ENCODE assay signal across 10 cellular contexts in the genomic region with DNA sequence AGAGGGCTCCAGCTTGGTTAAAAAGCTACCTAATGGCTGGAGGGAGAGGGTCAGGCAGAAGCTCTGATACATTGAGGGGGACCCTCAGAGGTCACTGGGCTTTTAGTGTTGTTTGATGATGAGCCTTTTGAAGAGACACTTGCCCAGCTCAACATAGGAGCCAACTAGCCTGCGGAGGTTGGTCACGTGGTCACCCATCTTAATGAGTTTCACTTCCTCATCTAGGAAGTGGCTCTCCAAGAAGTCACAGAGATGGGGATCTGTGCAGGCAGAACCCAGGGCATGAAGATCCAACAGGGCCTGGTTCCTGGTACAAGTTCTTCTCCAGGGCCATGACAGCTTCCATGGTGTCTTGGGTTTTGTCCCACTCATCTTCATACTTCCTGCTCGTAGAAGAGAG. TPM values are rescaled to one million over a fixed set of nuclear protein-coding genes. Genes with fewer than 3 reads are reported as not detected.
A peak's percentile ranks its signal among the peaks of the same experiment; 100 is the strongest.
DNase-seq lines count a peak whose midpoint lies in the region; ATAC-seq and TF ChIP-seq lines count a peak whose summit lies in the region.
"Had no signal": no experiment of that assay in that cellular context is flagged by ENCODE, and none has a peak within 500 bp of the region (broad histone marks: within the 10 kb centered on the region; RNA-seq: fewer than 3 reads in every experiment).

No MANE protein-coding gene starts in this region.

- peak; percentile 31 for DNase-seq in GM12864 (ENCODE audit: low read depth)
- peak; percentile 10 for DNase-seq in SK-MEL-5 (ENCODE audit: low read depth, low spot score)
- no peak for DNase-seq in stimulated activated naive CD4-positive, alpha-beta T cell treated with Interleukin-2 at 50 U/mL for 16 hours (lab: John Stamatoyannopoulos, UW)
- no peak for DNase-seq in NCI-H774 (lab: John Stamatoyannopoulos, UW)
- no peak for DNase-seq in SW 1271 (lab: John Stamatoyannopoulos, UW)
- no peak for DNase-seq in stimulated activated CD4-positive, alpha-beta T cell treated with anti-CD3 and anti-CD28 coated beads, Interleukin-1b, Interleukin-23, amount 100 ng/mL, for 48 hours
- DNase-seq: BE2C had no signal

- TF ChIP-seq CTCF in GM12864 (IDR thresholded peaks at IDR 0.05; ENCODE audit: low read depth, low read length, missing control alignments), result no peak

- peak; percentile 90 for ATAC-seq in GM21360 (IDR thresholded peaks at IDR 0.05; ENCODE audit: unreplicated experiment)
- peak; percentile 94 for ATAC-seq in HG03103 (IDR thresholded peaks at IDR 0.05; ENCODE audit: low read depth, unreplicated experiment)
- ATAC-seq: K562 had no signal

- in situ Hi-C loops in SK-MEL-5 (cut with HindIII; ENCODE audit: low pct_unique_long_range_greater_than_20kb, low sequenced_read_pairs), result no loop called here

- no peak overlapping the region for H3K4me3 ChIP-seq in GM12864 (ENCODE audit: low read depth, low read length)
- H3K4me3 ChIP-seq: K562 had no signal

RNA-seq across cellular contexts. Expression of gene IPO5, which starts 33.4 kb away (rescaled TPM):
- total RNA-seq in SK-MEL-5 (2014; rRNA removed; shearing (Covaris generic)), result 153 and 154 TPM in 2 replicates
- polyA plus RNA-seq in SK-MEL-5 (2015; cell fraction: cytosol; rRNA removed), result 78.6 and 123 TPM in 2 replicates
- 164 and 168 TPM in 2 replicates for polyA plus RNA-seq in SK-MEL-5 (2015; cell fraction: nucleus; rRNA removed)

Comparison
In these comparisons a context has a peak if more than half of its experiments do, and no peak if none do; other contexts are left out.
1. DNase-seq: peak in GM12864 (single experiment) and SK-MEL-5 (single experiment); none in stimulated activated naive CD4-positive, alpha-beta T cell treated with Interleukin-2 at 50 U/mL for 16 hours (single experiment), NCI-H774 (single experiment), SW 1271 (0 of 2) and stimulated activated CD4-positive, alpha-beta T cell treated with anti-CD3 and anti-CD28 coated beads, Interleukin-1b, Interleukin-23, amount 100 ng/mL, for 48 hours (single experiment).